Comparison of ENCODE assay signal across 30 cellular contexts in genomic region chr1:211553549-211553948, GRCh38.
"Had no signal": no experiment of that assay in that cellular context is flagged by ENCODE, and none has a peak within 500 bp of the region (broad histone marks: within the 10 kb centered on the region; RNA-seq: fewer than 3 reads in every experiment).

No MANE protein-coding gene starts in this region.

- H3K4me3 Mint-ChIP-seq: naive B cell; naive thymus-derived CD8-positive, alpha-beta T cell; natural killer cell treated with Interleukin-12 subunit alpha and Interleukin-12 subunit beta and Interleukin-15 and Interleukin-18, amount 100 ng/mL, for 72 hours; neural progenitor cell; stimulated activated effector memory CD8-positive, alpha-beta T cell treated with anti-CD3 and anti-CD28 coated beads, Interleukin-12 subunit alpha, Interleukin-12 subunit beta, amount 100 ng/mL, for 72 hours; stimulated activated naive B cell treated with anti-CD40 and anti-IgM and Interleukin-4, amounts not matched to agents 10 μg/mL and 1 μg/mL and 100 μg/mL, for 72 hours; stimulated activated naive CD8-positive, alpha-beta T cell treated with anti-CD3 and anti-CD28 coated beads, Interleukin-15, Interleukin-2, amounts not matched to agents 100 ng/mL and 50 ng/mL, for 24 hours; type B pancreatic cell had no signal

- H3K27me3 Mint-ChIP-seq: type B pancreatic cell had no signal

- H3K4me2 ChIP-seq: neural progenitor cell had no signal

- H3K9me3 Mint-ChIP-seq: naive B cell; naive thymus-derived CD8-positive, alpha-beta T cell; natural killer cell treated with Interleukin-12 subunit alpha and Interleukin-12 subunit beta and Interleukin-15 and Interleukin-18, amount 100 ng/mL, for 72 hours; neural progenitor cell; stimulated activated effector memory CD8-positive, alpha-beta T cell treated with anti-CD3 and anti-CD28 coated beads, Interleukin-12 subunit alpha, Interleukin-12 subunit beta, amount 100 ng/mL, for 72 hours; stimulated activated naive B cell treated with anti-CD40 and anti-IgM and Interleukin-4, amounts not matched to agents 10 μg/mL and 1 μg/mL and 100 μg/mL, for 72 hours; stimulated activated naive CD8-positive, alpha-beta T cell treated with anti-CD3 and anti-CD28 coated beads, Interleukin-15, Interleukin-2, amounts not matched to agents 100 ng/mL and 50 ng/mL, for 24 hours; type B pancreatic cell had no signal

- H3K79me2 ChIP-seq: parathyroid adenoma had no signal

- H3K9ac ChIP-seq: neural progenitor cell, parathyroid adenoma had no signal

- DNase-seq: naive B cell; naive thymus-derived CD8-positive, alpha-beta T cell; nucleus accumbens; ovary; posterior cingulate gyrus; psoas muscle; right cardiac atrium; right lobe of liver; sigmoid colon; small intestine; stimulated activated CD4-positive, alpha-beta T cell treated with anti-CD3 and anti-CD28 coated beads, Interleukin-15, amount 100 ng/mL, for 24 hours; stimulated activated CD4-positive, alpha-beta T cell treated with anti-CD3 and anti-CD28 coated beads, Interleukin-2, amount 100 ng/mL, for 24 hours; stimulated activated CD4-positive, alpha-beta T cell treated with anti-CD3 and anti-CD28 coated beads, Interleukin-2, amount 100 ng/mL, for 48 hours; stimulated activated CD4-positive, alpha-beta T cell treated with anti-CD3 and anti-CD28 coated beads, Interleukin-4, amount 100 ng/mL, for 24 hours; stimulated activated naive B cell treated with anti-CD40 and anti-IgM and Interleukin-4, amounts not matched to agents 10 μg/mL and 1 μg/mL and 100 μg/mL, for 72 hours; stimulated activated naive CD4-positive, alpha-beta T cell treated with Interleukin-2 at 50 U/mL for 16 hours; stomach; thyroid gland; upper lobe of right lung; uterus had no signal

- H3K36me3 ChIP-seq: neural progenitor cell, neutrophil, ovary, right lobe of liver, sigmoid colon, stomach, thoracic aorta, thyroid gland, tibial nerve, upper lobe of right lung, uterus had no signal

- H3K36me3 Mint-ChIP-seq: naive B cell; naive thymus-derived CD8-positive, alpha-beta T cell; natural killer cell treated with Interleukin-12 subunit alpha and Interleukin-12 subunit beta and Interleukin-15 and Interleukin-18, amount 100 ng/mL, for 72 hours; neural progenitor cell; stimulated activated naive B cell treated with anti-CD40 and anti-IgM and Interleukin-4, amounts not matched to agents 10 μg/mL and 1 μg/mL and 100 μg/mL, for 72 hours; type B pancreatic cell had no signal

- H3K4me1 ChIP-seq: neural progenitor cell, parathyroid adenoma, psoas muscle, right lobe of liver, tibial nerve, uterus had no signal

- H3K27ac ChIP-seq: neural progenitor cell, neutrophil, ovary, parathyroid adenoma, psoas muscle, right lobe of liver, sigmoid colon, stomach, thoracic aorta, thyroid gland, tibial nerve, upper lobe of right lung, uterus had no signal

- H3K27me3 ChIP-seq: neural progenitor cell, ovary, right lobe of liver, sigmoid colon, stomach, thyroid gland, tibial nerve, upper lobe of right lung, uterus had no signal

- H3K9me3 ChIP-seq: neutrophil, ovary, psoas muscle, right lobe of liver, sigmoid colon, stomach, thoracic aorta, thyroid gland, tibial nerve, upper lobe of right lung, uterus had no signal

- H2AFZ ChIP-seq: neural progenitor cell, parathyroid adenoma had no signal

- H3K4me3 ChIP-seq: neural progenitor cell, ovary, psoas muscle, right lobe of liver, sigmoid colon, stomach, thoracic aorta, thyroid gland, tibial nerve, upper lobe of right lung, uterus had no signal

- ATAC-seq: naive thymus-derived CD8-positive, alpha-beta T cell; natural killer cell treated with Interleukin-12 subunit alpha and Interleukin-12 subunit beta and Interleukin-15 and Interleukin-18, amount 100 ng/mL, for 72 hours; psoas muscle; right cardiac atrium; right lobe of liver; stimulated activated effector memory CD8-positive, alpha-beta T cell treated with anti-CD3 and anti-CD28 coated beads, Interleukin-12 subunit alpha, Interleukin-12 subunit beta, amount 100 ng/mL, for 72 hours; stimulated activated naive B cell treated with anti-CD40 and anti-IgM and Interleukin-4, amounts not matched to agents 10 μg/mL and 1 μg/mL and 100 μg/mL, for 72 hours; upper lobe of right lung had no signal

- H3K27ac Mint-ChIP-seq: naive thymus-derived CD8-positive, alpha-beta T cell; neural progenitor cell; progenitor cell of endocrine pancreas; stimulated activated effector memory CD8-positive, alpha-beta T cell treated with anti-CD3 and anti-CD28 coated beads, Interleukin-12 subunit alpha, Interleukin-12 subunit beta, amount 100 ng/mL, for 72 hours; stimulated activated naive B cell treated with anti-CD40 and anti-IgM and Interleukin-4, amounts not matched to agents 10 μg/mL and 1 μg/mL and 100 μg/mL, for 72 hours; stimulated activated naive CD8-positive, alpha-beta T cell treated with anti-CD3 and anti-CD28 coated beads, Interleukin-15, Interleukin-2, amounts not matched to agents 100 ng/mL and 50 ng/mL, for 24 hours; type B pancreatic cell had no signal

- H3K4me1 Mint-ChIP-seq: naive B cell; naive thymus-derived CD8-positive, alpha-beta T cell; stimulated activated effector memory CD8-positive, alpha-beta T cell treated with anti-CD3 and anti-CD28 coated beads, Interleukin-12 subunit alpha, Interleukin-12 subunit beta, amount 100 ng/mL, for 72 hours had no signal
